1 cellular context compared by ENCODE assay signal in genomic region chr7:43779032-43779812, GRCh38.
A peak's percentile ranks its signal among the peaks of the same experiment; 100 is the strongest.
TF ChIP-seq lines count a peak whose summit lies in the region.

No MANE protein-coding gene starts in this region.

TF ChIP-seq in K562, 482 proteins besides CTCF, POLR2A, EP300 and RAD21 (continued from another document and continues in another):
- TF ChIP-seq ZNF398 (CRISPR knock-in tag; IDR thresholded peaks at IDR 0.05): no peak
- TF ChIP-seq ELF4 (CRISPR knock-in tag; IDR thresholded peaks at IDR 0.05): no peak
- no peak for TF ChIP-seq ERF (CRISPR knock-in tag; IDR thresholded peaks at IDR 0.05)
- TF ChIP-seq SIRT6 (IDR thresholded peaks at IDR 0.05; ENCODE audit: low read depth, low read length): no peak
- no peak for TF ChIP-seq RBM39 (optimal IDR thresholded peaks at IDR 0.05; ENCODE audit: low read depth, low read length)
- TF ChIP-seq NR2C2 (CRISPR knock-in tag; IDR thresholded peaks at IDR 0.05): no peak
- TF ChIP-seq NR2C2 (tag; IDR thresholded peaks at IDR 0.05): peak; percentile 67
- TF ChIP-seq ASH1L (IDR thresholded peaks at IDR 0.05; ENCODE audit: borderline replicate concordance, low read depth, partially characterized antibody): no peak
- no peak for TF ChIP-seq GTF2F1 (IDR thresholded peaks at IDR 0.05; ENCODE audit: low read depth, low read length)
- no peak for TF ChIP-seq ILK (tag; IDR thresholded peaks at IDR 0.05; ENCODE audit: borderline replicate concordance, low read depth)
- TF ChIP-seq TOE1 (IDR thresholded peaks at IDR 0.05; ENCODE audit: borderline replicate concordance): no peak
- no peak; the same call in 1 of the 2 replicates for TF ChIP-seq TOE1 (CRISPR knock-in tag; IDR thresholded peaks at IDR 0.05; ENCODE audit: borderline replicate concordance, low read depth)
- TF ChIP-seq NFIC (IDR thresholded peaks at IDR 0.05): peak; percentile 72
- TF ChIP-seq ZBTB34 (CRISPR knock-in tag; IDR thresholded peaks at IDR 0.05): no peak
- TF ChIP-seq PBX2 (CRISPR knock-in tag; IDR thresholded peaks at IDR 0.05; ENCODE audit: low read depth): no peak
- TF ChIP-seq PBX2 (tag; conservative IDR thresholded peaks at IDR 0.05; ENCODE audit: low read depth): no peak
- TF ChIP-seq HES1 (IDR thresholded peaks at IDR 0.05; ENCODE audit: low read depth): peak; percentile 67; the same call in 1 of the 2 replicates
- no peak for TF ChIP-seq ZNF445 (CRISPR knock-in tag; IDR thresholded peaks at IDR 0.05; ENCODE audit: low read depth)
- no peak for TF ChIP-seq MCM2 (IDR thresholded peaks at IDR 0.05; ENCODE audit: low read depth)
- TF ChIP-seq TEAD4 (IDR thresholded peaks at IDR 0.05; ENCODE audit: low read length): peak; percentile 79
- TF ChIP-seq TEAD4 (CRISPR knock-in tag; IDR thresholded peaks at IDR 0.05; ENCODE audit: borderline replicate concordance): no peak
- no peak for TF ChIP-seq ZNF41 (CRISPR knock-in tag; conservative IDR thresholded peaks at IDR 0.05)
- TF ChIP-seq L3MBTL2 (IDR thresholded peaks at IDR 0.05): peak; percentile 7; the same call in 1 of the 2 replicates
- no peak for TF ChIP-seq PURB (CRISPR knock-in tag; IDR thresholded peaks at IDR 0.05; ENCODE audit: low read depth)
- TF ChIP-seq MGA (IDR thresholded peaks at IDR 0.05): no peak
- no peak for TF ChIP-seq ZNF444 (CRISPR knock-in tag; IDR thresholded peaks at IDR 0.05)
- TF ChIP-seq MAZ (CRISPR knock-in tag; conservative IDR thresholded peaks at IDR 0.05 in 1 of 2, IDR thresholded peaks at IDR 0.05 in 1 of 2): 0 out of 4 replicates have a peak, but pooled peaks of 1 of the 2 experiments have one; percentile 17
- TF ChIP-seq LARP7 (IDR thresholded peaks at IDR 0.05): no peak
- no peak for TF ChIP-seq ZNF318 (IDR thresholded peaks at IDR 0.05; ENCODE audit: borderline replicate concordance in 1 of 2, low read depth in 1 of 2)
- no peak for TF ChIP-seq ZNF668 (CRISPR knock-in tag; IDR thresholded peaks at IDR 0.05)
- TF ChIP-seq BCL6 (CRISPR knock-in tag; IDR thresholded peaks at IDR 0.05): no peak
- peak; percentile 60 for TF ChIP-seq SOX6 (IDR thresholded peaks at IDR 0.05)
